Comparison of ENCODE assay signal across 8 cellular contexts in genomic region chr2:15577071-15577706, GRCh38. TPM values are rescaled to one million over a fixed set of nuclear protein-coding genes. Genes with fewer than 3 reads are reported as not detected.
DNase-seq lines count a peak whose midpoint lies in the region; ATAC-seq and TF ChIP-seq lines count a peak whose summit lies in the region.

No MANE protein-coding gene starts in this region.

- H3K4me1 Mint-ChIP-seq in activated naive CD4-positive, alpha-beta T cell treated with anti-CD3 and anti-CD28 coated beads, Interleukin-2, amount 10 ng/mL, durations not matched to agents 7 days and 5 days: no peaks in the 10 kb centered on the region

- DNase-seq in NCI-H1092 (lab: John Stamatoyannopoulos, UW): peak; percentile 71
- DNase-seq in activated naive CD4-positive, alpha-beta T cell treated with anti-CD3 and anti-CD28 coated beads, Interleukin-2, amount 10 ng/mL, durations not matched to agents 7 days and 5 days: peak; percentile 94
- DNase-seq in cardiac septum (ENCODE audit: low spot score): peak; percentile 88
- DNase-seq in renal cortical epithelial cell (ENCODE audit: low read depth): peak; percentile 75
- no peak for DNase-seq in SK-N-DZ (ENCODE audit: low spot score)

- peak; percentile 86 for TF ChIP-seq CTCF in GM12875 (IDR thresholded peaks at IDR 0.05; ENCODE audit: borderline replicate concordance, insufficient read depth, low read depth, low read length)

- CTCF ChIA-PET in activated naive CD4-positive, alpha-beta T cell treated with anti-CD3 and anti-CD28 coated beads, Interleukin-2, amount 10 ng/mL, durations not matched to agents 7 days and 5 days (lab: Charles Lee): interaction anchor here (0.5 to 3.2 kb wide), 27 partner anchors 8 to 674 kb away, joined by 3 to 39 read pairs (median 4); partner anchors contain the start of genes DDX1 and NBAS

- intact Hi-C loops in cardiac septum (cut with DNase I): no loop called here

- no peak overlapping the region for H3K4me3 Mint-ChIP-seq in activated naive CD4-positive, alpha-beta T cell treated with anti-CD3 and anti-CD28 coated beads, Interleukin-2, amount 10 ng/mL, durations not matched to agents 7 days and 5 days

- no peak overlapping the region for H3K4me3 ChIP-seq in GM12875 (ENCODE audit: low read depth, low read length)

- H3K36me3 Mint-ChIP-seq in activated naive CD4-positive, alpha-beta T cell treated with anti-CD3 and anti-CD28 coated beads, Interleukin-2, amount 10 ng/mL, durations not matched to agents 7 days and 5 days: no peaks in the 10 kb centered on the region

- no peak overlapping the region for H3K27ac Mint-ChIP-seq in activated naive CD4-positive, alpha-beta T cell treated with anti-CD3 and anti-CD28 coated beads, Interleukin-2, amount 10 ng/mL, durations not matched to agents 7 days and 5 days

- H3K9me3 Mint-ChIP-seq in activated naive CD4-positive, alpha-beta T cell treated with anti-CD3 and anti-CD28 coated beads, Interleukin-2, amount 10 ng/mL, durations not matched to agents 7 days and 5 days: no peaks in the 10 kb centered on the region

- ATAC-seq in HG02642 (IDR thresholded peaks at IDR 0.05; ENCODE audit: poor library complexity, unreplicated experiment) (peak; percentile 92), SK-N-SH treated with all-trans-retinoic acid at 6 μM for 48 hours (peak; percentile 100)

- H3K27me3 Mint-ChIP-seq in activated naive CD4-positive, alpha-beta T cell treated with anti-CD3 and anti-CD28 coated beads, Interleukin-2, amount 10 ng/mL, durations not matched to agents 7 days and 5 days: no peaks in the 10 kb centered on the region

TF ChIP-seq in SK-N-SH treated with all-trans-retinoic acid at 6 μM for 48 hours, 23 proteins besides CTCF, POLR2A, EP300 and RAD21:
- no peak for TF ChIP-seq PATZ1 (CRISPR knock-in tag; IDR thresholded peaks at IDR 0.05; ENCODE audit: borderline replicate concordance)
- no peak for TF ChIP-seq ZFP3 (CRISPR knock-in tag; IDR thresholded peaks at IDR 0.05)
- TF ChIP-seq ZC3H10 (CRISPR knock-in tag; IDR thresholded peaks at IDR 0.05): no peak
- TF ChIP-seq ZNF565 (CRISPR knock-in tag; conservative IDR thresholded peaks at IDR 0.05; ENCODE audit: low read depth): no peak
- TF ChIP-seq SNAI2 (CRISPR knock-in tag; IDR thresholded peaks at IDR 0.05): no peak
- no peak for TF ChIP-seq OSR1 (CRISPR knock-in tag; IDR thresholded peaks at IDR 0.05)
- no peak for TF ChIP-seq ZNF8 (CRISPR knock-in tag; IDR thresholded peaks at IDR 0.05)
- TF ChIP-seq ESRRG (CRISPR knock-in tag; IDR thresholded peaks at IDR 0.05): no peak
- no peak for TF ChIP-seq RARB (CRISPR knock-in tag; IDR thresholded peaks at IDR 0.05)
- no peak for TF ChIP-seq ARNTL (CRISPR knock-in tag; IDR thresholded peaks at IDR 0.05; ENCODE audit: borderline replicate concordance, low read depth)
- no peak for TF ChIP-seq BACH2 (CRISPR knock-in tag; IDR thresholded peaks at IDR 0.05; ENCODE audit: borderline replicate concordance)
- no peak for TF ChIP-seq ZFP30 (CRISPR knock-in tag; IDR thresholded peaks at IDR 0.05)

RNA-seq across cellular contexts. Expression of gene DDX1, which starts 14.5 kb away (rescaled TPM):
- total RNA-seq in cardiac septum (112 TPM), renal cortical epithelial cell (101 and 130 TPM in 2 replicates)
- polyA plus RNA-seq in SK-N-DZ (2014; cell fraction: cytosol; rRNA removed): 5,002 and 5,638 TPM in 2 replicates
- 4,616 and 5,818 TPM in 2 replicates for polyA plus RNA-seq in SK-N-DZ (2014; cell fraction: nucleus; rRNA removed)

RNA-seq across cellular contexts. Expression of gene NBAS, which starts 16.1 kb away (rescaled TPM):
- total RNA-seq in cardiac septum: 38.9 TPM
- 86.4 and 87.3 TPM in 2 replicates for total RNA-seq in renal cortical epithelial cell
- polyA plus RNA-seq in SK-N-DZ (2014; cell fraction: cytosol; rRNA removed): 171 and 202 TPM in 2 replicates
- polyA plus RNA-seq in SK-N-DZ (2014; cell fraction: nucleus; rRNA removed): 123 and 132 TPM in 2 replicates
